Comparison of ENCODE assay signal across 19 cellular contexts in the genomic region with DNA sequence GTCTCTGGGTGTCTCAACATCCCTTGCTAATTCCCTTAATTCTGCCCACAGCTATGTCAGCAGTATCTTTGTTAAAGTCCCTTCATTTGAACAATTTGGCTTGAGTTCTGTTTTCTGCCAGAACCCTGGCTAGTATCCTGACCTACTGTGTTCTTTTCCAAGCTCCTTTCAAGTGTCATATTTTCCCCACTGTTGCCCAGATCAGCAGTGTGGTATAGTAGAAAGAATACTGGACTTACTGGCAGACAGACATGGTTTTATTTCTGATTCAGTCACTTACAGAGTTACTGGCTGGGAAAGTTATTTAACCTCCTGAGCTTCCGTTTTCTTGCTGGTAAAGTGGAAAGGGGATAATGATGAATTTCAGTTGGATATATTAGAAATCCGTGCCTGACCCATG. TPM values are rescaled to one million over a fixed set of nuclear protein-coding genes. Genes with fewer than 3 reads are reported as not detected.
DNase-seq lines count a peak whose midpoint lies in the region; ATAC-seq and TF ChIP-seq lines count a peak whose summit lies in the region.
"Had no signal": no experiment of that assay in that cellular context is flagged by ENCODE, and none has a peak within 500 bp of the region (broad histone marks: within the 10 kb centered on the region; RNA-seq: fewer than 3 reads in every experiment).

No MANE protein-coding gene starts in this region.

- no peak overlapping the region for H2BK15ac ChIP-seq in H9 (ENCODE audit: low read depth, low read length)

- no peak overlapping the region for H3T11ph ChIP-seq in H9 (ENCODE audit: low read length)

- no peak for TF ChIP-seq CTCF in suprapubic skin (IDR thresholded peaks at IDR 0.05)
- no peak for TF ChIP-seq CTCF in MM.1S (IDR thresholded peaks at IDR 0.05; ENCODE audit: low read length)
- TF ChIP-seq CTCF in H9 (conservative IDR thresholded peaks at IDR 0.05), result no peak

- H3K23me2 ChIP-seq in H9 (ENCODE audit: insufficient read length, low read depth, low read length, poor library complexity, severe bottlenecking), result no peaks in the 10 kb centered on the region

- H3K9me3 ChIP-seq in esophagus (ENCODE audit: control insufficient read depth in 2 of 2, insufficient read depth in 1 of 2, low read depth in 1 of 2, low read length in 1 of 2), result no peaks in the 10 kb centered on the region
- H3K9me3 ChIP-seq in suprapubic skin, result no peaks in the 10 kb centered on the region
- H3K9me3 ChIP-seq in MM.1S (replicated peaks; ENCODE audit: insufficient read depth, low read length), result no peaks in the 10 kb centered on the region
- H3K9me3 ChIP-seq in H9 (ENCODE audit: control insufficient read depth, low read depth, low read length), result no peaks in the 10 kb centered on the region

- H3K23ac ChIP-seq in H9 (ENCODE audit: insufficient read length, low read depth, low read length), result no peak overlapping the region

- WGBS in esophagus, 2 donors, result 66 to 69% methylated on average over 2 of the region's 2 CpGs
- WGBS in suprapubic skin, result 65% methylated on average over 2 of the region's 2 CpGs
- no CpG with 5 or more reads among the region's 2 CpGs for WGBS in H9 (ENCODE audit: extremely low coverage, insufficient read length, low lambda C conversion rate)

- H3K18ac ChIP-seq in H9 (ENCODE audit: insufficient read length, low read depth, low read length), result no peak overlapping the region

- no peak overlapping the region for H2BK12ac ChIP-seq in H9 (ENCODE audit: insufficient read length, low read depth, low read length)

- no peak overlapping the region for H3K27ac Mint-ChIP-seq in H9
- H3K27ac Mint-ChIP-seq: T-helper 2 cell treated with Interferon-gamma antibody and Interleukin-4, amounts not matched to agents 5 μg/mL and 100 μg/mL, for 36 hours had no signal

- no peak overlapping the region for H2BK5ac ChIP-seq in H9 (ENCODE audit: insufficient read length, low read length)

- no peak for ATAC-seq in HG03159 (IDR thresholded peaks at IDR 0.05; ENCODE audit: unreplicated experiment)
- ATAC-seq: HCT116 had no signal

- no peak overlapping the region for H3K14ac ChIP-seq in H9 (ENCODE audit: insufficient read depth, low read length)

- H4K5ac ChIP-seq in H9 (ENCODE audit: insufficient read length, low read depth, low read length), result no peak overlapping the region

- no peaks in the 10 kb centered on the region for H3K9me2 ChIP-seq in MM.1S (replicated peaks; ENCODE audit: insufficient read depth, low read length)

- DNase-seq in NCI-H446 (lab: John Stamatoyannopoulos, UW) (peak; percentile 34 to 64), medulla oblongata (ENCODE audit: extremely low spot score) (peak; percentile 37), suprapubic skin (ENCODE audit: low spot score in 2 of 2) (no peak), MM.1S (no peak), H9 (no peak), NCI-H1105 (lab: John Stamatoyannopoulos, UW) (no peak)
- DNase-seq: activated CD4-positive, alpha-beta T cell treated with anti-CD3 and anti-CD28 coated beads for 48 hours; activated T-cell treated with anti-CD3 and anti-CD28 coated beads, Interleukin-2, amount 50 U/mL, for 48 hours; AML-193; DMS153; effector CD4-positive, alpha-beta T cell; NCI-H187 treated with DMSO at 0.1 percent for 48 hours; NCI-H748 treated with DMSO at 0.1 percent for 48 hours had no signal

- no peaks in the 10 kb centered on the region for H3K4me1 Mint-ChIP-seq in H9

- no peaks in the 10 kb centered on the region for H3K9me3 Mint-ChIP-seq in H9
- H3K9me3 Mint-ChIP-seq: T-helper 2 cell treated with Interferon-gamma antibody and Interleukin-4, amounts not matched to agents 5 μg/mL and 100 μg/mL, for 36 hours had no signal

- no peak overlapping the region for H2AFZ ChIP-seq in MM.1S (ENCODE audit: low read length)
- no peak overlapping the region for H2AFZ ChIP-seq in H9 (ENCODE audit: low read length)

- no peaks in the 10 kb centered on the region for H3K79me2 ChIP-seq in MM.1S (ENCODE audit: low read length)
- no peaks in the 10 kb centered on the region for H3K79me2 ChIP-seq in H9 (ENCODE audit: insufficient read depth, low read length)

- H3K4me3 Mint-ChIP-seq in H9, result no peak overlapping the region
- H3K4me3 Mint-ChIP-seq: T-helper 2 cell treated with Interferon-gamma antibody and Interleukin-4, amounts not matched to agents 5 μg/mL and 100 μg/mL, for 36 hours had no signal

- H4K8ac ChIP-seq in H9 (replicated peaks; ENCODE audit: insufficient read length, low read depth, low read length), result no peak overlapping the region

- no peak overlapping the region for H3K56ac ChIP-seq in H9 (ENCODE audit: insufficient read length, low read depth, low read length)

- no peaks in the 10 kb centered on the region for H3K79me1 ChIP-seq in H9 (ENCODE audit: insufficient read depth, low read depth, low read length, poor library complexity, severe bottlenecking)

- H3K4me1 ChIP-seq in esophagus (ENCODE audit: control insufficient read depth in 2 of 2, insufficient read depth in 2 of 2, low read length in 1 of 2) (no peaks in the 10 kb centered on the region), suprapubic skin (peaks cover 10% of the 10 kb centered on the region), MM.1S (ENCODE audit: low read length) (0 out of 2 replicates have a peak, but pooled peaks cover 9% of the 10 kb centered on the region), H9 (ENCODE audit: insufficient read depth, low read length) (no peaks in the 10 kb centered on the region)

- H3F3A ChIP-seq in MM.1S (ENCODE audit: insufficient read depth, low read length), result no peaks in the 10 kb centered on the region

- no peaks in the 10 kb centered on the region; the same call in 1 of the 2 replicates for H3K27me3 Mint-ChIP-seq in H9 (ENCODE audit: low read depth)

- no peaks in the 10 kb centered on the region for H3K36me3 Mint-ChIP-seq in H9 (ENCODE audit: insufficient read depth in 1 of 3, low read depth in 3 of 3)

- H3K4me2 ChIP-seq in MM.1S (ENCODE audit: low read depth, low read length) (no peak overlapping the region), H9 (ENCODE audit: insufficient read depth, insufficient read length, low read length) (no peak overlapping the region)

- H3K27me3 ChIP-seq in esophagus (ENCODE audit: control insufficient read depth in 1 of 2, insufficient read depth in 2 of 2, low read length in 2 of 2), result peaks cover 0 to 3% of the 10 kb centered on the region in 2 donors
- H3K27me3 ChIP-seq in suprapubic skin, result no peaks in the 10 kb centered on the region
- H3K27me3 ChIP-seq in MM.1S (replicated peaks; ENCODE audit: insufficient read depth, low read length), result no peaks in the 10 kb centered on the region
- no peaks in the 10 kb centered on the region for H3K27me3 ChIP-seq in H9 (ENCODE audit: insufficient read depth, low read length)

- TF ChIP-seq EP300 in suprapubic skin (IDR thresholded peaks at IDR 0.05), result no peak

- H4K91ac ChIP-seq in H9 (ENCODE audit: insufficient read length, low read depth, low read length), result no peak overlapping the region

- H4K20me1 ChIP-seq in MM.1S (ENCODE audit: insufficient read depth, low read length) (no peaks in the 10 kb centered on the region), H9 (ENCODE audit: control insufficient read depth, insufficient read depth, insufficient read length) (no peaks in the 10 kb centered on the region)

- no peak overlapping the region for H2AK5ac ChIP-seq in H9 (ENCODE audit: insufficient read length, low read length)

- H2BK120ac ChIP-seq in H9 (ENCODE audit: low read depth, low read length, poor library complexity, severe bottlenecking), result no peak overlapping the region

- no peak overlapping the region for H3K9ac ChIP-seq in MM.1S (ENCODE audit: low read length)
- no peak overlapping the region for H3K9ac ChIP-seq in H9 (ENCODE audit: extremely low read depth, insufficient read length, low read length)

- H3K27ac ChIP-seq in esophagus (ENCODE audit: low read depth in 2 of 2, low read length in 1 of 2) (peak overlapping the region; percentile 45 to 58), suprapubic skin (peak overlapping the region; percentile 38), MM.1S (ENCODE audit: low read length) (no peak overlapping the region), H9 (ENCODE audit: insufficient read length, low read depth, low read length) (no peak overlapping the region)
- H3K27ac ChIP-seq: RWPE1 had no signal

- H2BK20ac ChIP-seq in H9 (ENCODE audit: low read depth, low read length, poor library complexity, severe bottlenecking), result no peak overlapping the region

- H3K36me3 ChIP-seq in esophagus (ENCODE audit: control insufficient read depth in 2 of 2, insufficient read depth in 2 of 2, low read length in 1 of 2) (no peaks in the 10 kb centered on the region), suprapubic skin (no peaks in the 10 kb centered on the region), MM.1S (replicated peaks; ENCODE audit: insufficient read depth, low read length) (no peaks in the 10 kb centered on the region)

- H3K4me3 ChIP-seq in esophagus (ENCODE audit: low read depth in 1 of 2, low read length in 2 of 2), result no peak overlapping the region
- no peak overlapping the region for H3K4me3 ChIP-seq in suprapubic skin
- no peak overlapping the region for H3K4me3 ChIP-seq in MM.1S (ENCODE audit: low read length)
- H3K4me3 ChIP-seq: skin epidermis had no signal

- no peak overlapping the region for H3K4ac ChIP-seq in H9 (ENCODE audit: low read depth, low read length)

- TF ChIP-seq POLR2A in suprapubic skin (IDR thresholded peaks at IDR 0.05), result no peak

RNA-seq across cellular contexts. Expression of a gene that starts 39.8 kb away (rescaled TPM):
- polyA plus RNA-seq in esophagus, result 1 to 10 TPM; 1.4 to 5.3 TPM
- total RNA-seq in suprapubic skin (1 to 10 TPM; 4.9 to 8.3 (median 5.9) TPM), H9 (2021) (18.1 and 18.6 TPM in 2 replicates)

RNA-seq across cellular contexts. Expression of a gene that starts 55.5 kb away (rescaled TPM):
- 1 to 10 TPM; 3.7 to 4.5 TPM for polyA plus RNA-seq in esophagus
- total RNA-seq in suprapubic skin (10 to 100 TPM in 2 of 4 donors, 1 to 10 TPM in 2; 8.5 to 14.6 (median 11.0) TPM), H9 (2021) (43.0 and 44.3 TPM in 2 replicates)

Comparison
In these comparisons a context has a peak if more than half of its experiments do, and no peak if none do; other contexts are left out.
1. DNase-seq: peak in NCI-H446 (2 of 2) and medulla oblongata (single experiment); none in suprapubic skin (0 of 2), MM.1S (single experiment), H9 (single experiment) and NCI-H1105 (single experiment).
2. H3K27ac ChIP-seq: peak in esophagus (2 of 2) and suprapubic skin (single experiment); none in MM.1S (single experiment) and H9 (single experiment).